8 cellular contexts compared by ENCODE assay signal in the genomic region with DNA sequence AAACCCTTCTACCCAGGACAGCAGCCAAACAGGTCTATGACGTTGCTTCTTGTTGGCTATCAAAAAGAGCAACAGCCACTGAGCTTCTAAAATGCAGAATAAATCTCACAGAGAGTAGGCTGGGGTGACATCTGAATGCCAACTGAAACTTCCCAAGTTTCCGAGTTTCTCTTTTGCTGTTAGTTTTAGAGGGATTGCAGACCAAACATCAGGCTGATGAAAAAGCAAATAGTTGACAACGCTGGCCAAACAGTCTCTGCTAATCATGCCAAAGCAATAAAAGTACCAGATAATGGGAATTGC. TPM values are rescaled to one million over a fixed set of nuclear protein-coding genes. Genes with fewer than 3 reads are reported as not detected.
DNase-seq lines count a peak whose midpoint lies in the region; ATAC-seq, FAIRE-seq and TF ChIP-seq lines count a peak whose summit lies in the region.

No MANE protein-coding gene starts in this region.

- H3K27ac Mint-ChIP-seq in Caco-2 (ENCODE audit: unreplicated experiment), result peak overlapping the region; percentile 94

- DNase-seq in Caco-2 (no peak), Peyer's patch (no peak), epithelial cell of prostate (ENCODE audit: low read depth, low spot score) (no peak), pancreas (no peak), inferior parietal cortex (ENCODE audit: extremely low spot score) (no peak), G401 (ENCODE audit: low spot score) (no peak), GM19239 (ENCODE audit: insufficient read length, low spot score) (no peak), SIG-M5 (lab: John Stamatoyannopoulos, UW) (no peak)

- no peaks in the 10 kb centered on the region for H3K9me3 Mint-ChIP-seq in Caco-2 (ENCODE audit: unreplicated experiment)

- WGBS in pancreas, 2 donors, result 0% methylated on average over 3 of the region's 3 CpGs

- peaks cover 18% of the 10 kb centered on the region for H3K4me1 ChIP-seq in Caco-2
- peaks cover 0 to 25% (median 0%) of the 10 kb centered on the region in 4 donors for H3K4me1 ChIP-seq in Peyer's patch
- H3K4me1 ChIP-seq in pancreas, result peaks cover 12 to 26% (median 15%) of the 10 kb centered on the region in 3 donors

- no peak for ATAC-seq in pancreas

- TF ChIP-seq POLR2A in Peyer's patch (IDR thresholded peaks at IDR 0.05), result no peak

- BruUV-seq in Caco-2 (replicated peaks; lab: Mats Ljungman, UMichigan), result TSS peak; percentile 69

- H3K27me3 ChIP-seq in Caco-2 (replicated peaks; ENCODE audit: control insufficient read depth, insufficient read depth, low read length), result no peaks in the 10 kb centered on the region
- H3K27me3 ChIP-seq in Peyer's patch, result no peaks in the 10 kb centered on the region
- no peaks in the 10 kb centered on the region for H3K27me3 ChIP-seq in pancreas

- peak overlapping the region; percentile 92 to 97 (median 93) for H3K27ac ChIP-seq in Peyer's patch
- peak overlapping the region; percentile 70 for H3K27ac ChIP-seq in epithelial cell of prostate
- peak overlapping the region; percentile 76 to 95 (median 91) for H3K27ac ChIP-seq in pancreas

- intact Hi-C loops in Caco-2 (cut with micrococcal nuclease; ENCODE audit: unreplicated experiment) (loop anchor here (1.0 to 10.0 kb wide), 8 partner anchors 13 to 271 kb away; no protein-coding TSS in a partner anchor), pancreas (cut with DNase I) (no loop called here)

- peak; percentile 93 for FAIRE-seq in pancreas (lab: Jason Lieb, UNC)
- FAIRE-seq in GM19239 (lab: Jason Lieb, UNC), result no peak

- POLR2A ChIA-PET in Caco-2 (lab: Charles Lee), result interaction anchor here (1.1 kb wide), 1 partner anchor 14 kb away, joined by 3 read pairs; no protein-coding TSS in a partner anchor

- TF ChIP-seq CTCF in Caco-2 (IDR thresholded peaks at IDR 0.05; ENCODE audit: insufficient read depth in 1 of 2, low read depth in 1 of 2, low read length in 1 of 2, severe bottlenecking in 1 of 2, unreplicated experiment in 1 of 2) (no peak), Peyer's patch (IDR thresholded peaks at IDR 0.05) (no peak), pancreas (IDR thresholded peaks at IDR 0.05) (no peak)

- H3K36me3 ChIP-seq in Caco-2 (ENCODE audit: control insufficient read depth, insufficient read depth, low read length) (no peaks in the 10 kb centered on the region), Peyer's patch (peaks cover 0 to 2% (median 0%) of the 10 kb centered on the region in 3 donors), pancreas (no peaks in the 10 kb centered on the region)

- no peaks in the 10 kb centered on the region for H3K4me1 Mint-ChIP-seq in Caco-2 (ENCODE audit: low read depth, unreplicated experiment)

- H3K4me3 ChIP-seq in Caco-2 (ENCODE audit: low read depth, low read length) (peak overlapping the region; percentile 99), Peyer's patch (peak overlapping the region; percentile 81 to 96 (median 82)), pancreas (peak overlapping the region; percentile 62 to 94 (median 88))

- H3K36me3 Mint-ChIP-seq in Caco-2 (ENCODE audit: insufficient read depth, unreplicated experiment), result peaks cover 16% of the 10 kb centered on the region

- in situ Hi-C loops in G401 (cut with HindIII; ENCODE audit: low sequenced_read_pairs), result no loop called here

- H3K27me3 Mint-ChIP-seq in Caco-2 (ENCODE audit: insufficient read depth, unreplicated experiment), result no peaks in the 10 kb centered on the region

- CTCF ChIA-PET in Caco-2 (lab: Charles Lee), result no interaction called here

- H3K4me3 Mint-ChIP-seq in Caco-2 (ENCODE audit: unreplicated experiment), result peak overlapping the region; percentile 89

- H3K9me3 ChIP-seq in Caco-2, result no peaks in the 10 kb centered on the region
- no peaks in the 10 kb centered on the region for H3K9me3 ChIP-seq in Peyer's patch
- no peaks in the 10 kb centered on the region for H3K9me3 ChIP-seq in pancreas

RNA-seq across cellular contexts. Expression of a gene that starts 0.7 kb away (rescaled TPM):
- total RNA-seq in Caco-2 (2022) (29.6 and 34.3 TPM in 2 replicates), Peyer's patch (100 to 1,000 TPM in 1 of 4 donors, 10 to 100 TPM in 3; 58.6 to 112 (median 84.5) TPM), pancreas (10 to 100 TPM in 4 of 6 donors, 1 to 10 TPM in 2; 9.1 to 23.3 (median 12.3) TPM)
- polyA plus RNA-seq in pancreas, result 1 to 10 TPM; 5.3 to 9.5 TPM
- 0.68 and 8.5 TPM in 2 replicates for total RNA-seq in G401 (2014; rRNA removed; shearing (Covaris generic))
